Comparison of ENCODE assay signal across 13 cellular contexts in genomic region chr15:68593826-68594532, GRCh38. TPM values are rescaled to one million over a fixed set of nuclear protein-coding genes. Genes with fewer than 3 reads are reported as not detected.
"Had no signal": no experiment of that assay in that cellular context is flagged by ENCODE, and none has a peak within 500 bp of the region (broad histone marks: within the 10 kb centered on the region; RNA-seq: fewer than 3 reads in every experiment).

No MANE protein-coding gene starts in this region.

- H3K27ac Mint-ChIP-seq: activated CD4-positive, alpha-beta memory T cell treated with anti-CD3 and anti-CD28 coated beads, Interleukin-2, amount 10 ng/mL, durations not matched to agents 7 days and 5 days; activated naive CD8-positive, alpha-beta T cell treated with anti-CD3 and anti-CD28 coated beads, Interleukin-2, amount 10 ng/mL, durations not matched to agents 7 days and 5 days; activated T-cell treated with anti-CD3 and anti-CD28 coated beads, Interleukin-2, amount 50 U/mL, for 72 hours; naive thymus-derived CD8-positive, alpha-beta T cell had no signal

- H3K4me1 Mint-ChIP-seq: activated CD4-positive, alpha-beta memory T cell treated with anti-CD3 and anti-CD28 coated beads, Interleukin-2, amount 10 ng/mL, durations not matched to agents 7 days and 5 days had no signal

- H3K4me3 ChIP-seq: coronary artery, gastrocnemius medialis, thoracic aorta had no signal

- H3K4me3 Mint-ChIP-seq: activated CD4-positive, alpha-beta memory T cell treated with anti-CD3 and anti-CD28 coated beads, Interleukin-2, amount 10 ng/mL, durations not matched to agents 7 days and 5 days; activated naive CD8-positive, alpha-beta T cell treated with anti-CD3 and anti-CD28 coated beads, Interleukin-2, amount 10 ng/mL, durations not matched to agents 7 days and 5 days; activated T-cell treated with anti-CD3 and anti-CD28 coated beads, Interleukin-2, amount 50 U/mL, for 72 hours; naive thymus-derived CD8-positive, alpha-beta T cell had no signal

- H3K36me3 ChIP-seq: gastrocnemius medialis, thoracic aorta had no signal

- ATAC-seq: activated T-cell treated with anti-CD3 and anti-CD28 coated beads, Interleukin-2, amount 50 U/mL, for 72 hours; gastrocnemius medialis; naive thymus-derived CD8-positive, alpha-beta T cell; stimulated activated naive CD8-positive, alpha-beta T cell treated with anti-CD3 and anti-CD28 coated beads, Interleukin-15, Interleukin-2, amounts not matched to agents 100 U/mL and 50 U/mL, for 24 hours had no signal

- H3K9me3 ChIP-seq: gastrocnemius medialis, thoracic aorta had no signal

- H3K36me3 Mint-ChIP-seq: activated naive CD8-positive, alpha-beta T cell treated with anti-CD3 and anti-CD28 coated beads, Interleukin-2, amount 10 ng/mL, durations not matched to agents 7 days and 5 days; naive thymus-derived CD8-positive, alpha-beta T cell had no signal

- H3K27ac ChIP-seq: coronary artery, gastrocnemius medialis, thoracic aorta had no signal

- H3K27me3 ChIP-seq: gastrocnemius medialis had no signal

- DNase-seq: activated CD4-positive, alpha-beta memory T cell treated with anti-CD3 and anti-CD28 coated beads, Interleukin-2, amount 10 ng/mL, durations not matched to agents 7 days and 5 days; activated naive CD8-positive, alpha-beta T cell treated with anti-CD3 and anti-CD28 coated beads, Interleukin-2, amount 10 ng/mL, durations not matched to agents 7 days and 5 days; activated T-cell treated with anti-CD3 and anti-CD28 coated beads, Interleukin-2, amount 50 U/mL, for 72 hours; effector CD8-positive, alpha-beta T cell; gastrocnemius medialis; kidney; stimulated activated CD4-positive, alpha-beta T cell treated with anti-CD3 and anti-CD28 coated beads, Interleukin-2, amount 100 ng/mL, for 48 hours; stimulated activated naive CD8-positive, alpha-beta T cell treated with anti-CD3 and anti-CD28 coated beads, Interleukin-15, Interleukin-2, amounts not matched to agents 100 U/mL and 50 U/mL, for 24 hours; SW 1271; T-helper 9 cell had no signal

- H3K9me3 Mint-ChIP-seq: activated CD4-positive, alpha-beta memory T cell treated with anti-CD3 and anti-CD28 coated beads, Interleukin-2, amount 10 ng/mL, durations not matched to agents 7 days and 5 days; activated naive CD8-positive, alpha-beta T cell treated with anti-CD3 and anti-CD28 coated beads, Interleukin-2, amount 10 ng/mL, durations not matched to agents 7 days and 5 days; activated T-cell treated with anti-CD3 and anti-CD28 coated beads, Interleukin-2, amount 50 U/mL, for 72 hours; naive thymus-derived CD8-positive, alpha-beta T cell had no signal

RNA-seq across cellular contexts. Expression of gene CORO2B, which starts 15.2 kb away (rescaled TPM):
- total RNA-seq: activated CD4-positive, alpha-beta memory T cell treated with anti-CD3 and anti-CD28 coated beads, Interleukin-2, amount 10 ng/mL, durations not matched to agents 7 days and 5 days; activated naive CD8-positive, alpha-beta T cell treated with anti-CD3 and anti-CD28 coated beads, Interleukin-2, amount 10 ng/mL, durations not matched to agents 7 days and 5 days had no signal
- polyA plus RNA-seq: naive thymus-derived CD8-positive, alpha-beta T cell had no signal
